35 cellular contexts compared by ENCODE assay signal in the genomic region with DNA sequence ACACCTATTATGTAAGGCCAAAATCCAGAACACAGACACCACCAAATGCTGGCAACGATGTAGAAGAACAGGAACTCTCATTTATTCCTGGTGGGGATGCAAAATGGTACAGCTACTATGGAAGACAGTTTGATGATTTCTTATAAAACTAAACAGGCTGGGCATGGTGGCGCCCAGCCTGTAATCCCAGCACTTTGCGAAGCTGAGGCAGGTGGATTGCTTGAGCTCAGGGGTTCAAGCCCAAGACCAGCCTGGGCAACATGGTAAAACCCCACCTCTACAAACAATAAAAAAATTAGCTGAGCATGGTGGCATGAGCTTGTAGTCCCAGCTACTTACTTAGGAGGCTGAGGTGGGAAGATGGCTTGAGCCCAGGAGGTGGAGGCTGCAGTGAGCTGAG.
"Had no signal": no experiment of that assay in that cellular context is flagged by ENCODE, and none has a peak within 500 bp of the region (broad histone marks: within the 10 kb centered on the region; RNA-seq: fewer than 3 reads in every experiment).

No MANE protein-coding gene starts in this region.

- H3K27me3 ChIP-seq: MG63 had no signal

- H3K27ac ChIP-seq: KMS-11 had no signal

- H3K4me3 ChIP-seq: MG63 had no signal

- H3K36me3 ChIP-seq: MG63 had no signal

- H3K9me3 ChIP-seq: MG63 had no signal

- H3K4me2 ChIP-seq: KMS-11 had no signal

- DNase-seq: Karpas-422, Kasumi-1, KBM-7, KG1, MG63, MM.1S, MV-4-11, NCI-H1048, NCI-H1092, NCI-H1092 treated with DMSO at 0.1 percent for 48 hours, NCI-H1105, NCI-H1105 treated with DMSO at 0.1 percent for 48 hours, NCI-H1417, NCI-H1417 treated with DMSO at 0.1 percent for 48 hours, NCI-H1436, NCI-H1436 treated with DMSO at 0.1 percent for 48 hours, NCI-H146, NCI-H1694, NCI-H1694 treated with DMSO at 0.1 percent for 48 hours, NCI-H187, NCI-H187 treated with DMSO at 0.1 percent for 48 hours, NCI-H1930, NCI-H2029, NCI-H2029 treated with DMSO at 0.1 percent for 48 hours, NCI-H2081, NCI-H2081 treated with DMSO at 0.1 percent for 48 hours, NCI-H2107, NCI-H2171, NCI-H2171 treated with DMSO at 0.1 percent for 48 hours, NCI-H2227 treated with DMSO at 0.1 percent for 48 hours, NCI-H226, NCI-H345, NCI-H446, NCI-H446 treated with DMSO at 0.1 percent for 48 hours had no signal
